1 cellular context compared by ENCODE assay signal in genomic region chr15:66497502-66498455, GRCh38.
TF ChIP-seq lines count a peak whose summit lies in the region.

Gene SNAPC5, minus strand, starts transcription at chr15:66497762. Its CDS starts 31 bp downstream, at chr15:66497731.

TF ChIP-seq in K562, 482 proteins besides CTCF, POLR2A, EP300 and RAD21 (continued from another document and continues in another):
- peak; percentile 66; the same call in 1 of the 2 replicates for TF ChIP-seq ZNF592 (IDR thresholded peaks at IDR 0.05)
- TF ChIP-seq ZNF408 (CRISPR knock-in tag; IDR thresholded peaks at IDR 0.05; ENCODE audit: low read depth), result no peak
- peak; percentile 61; the same call in 1 of the 2 replicates for TF ChIP-seq KLF16 (IDR thresholded peaks at IDR 0.05)
- TF ChIP-seq PHF20 (IDR thresholded peaks at IDR 0.05; ENCODE audit: partially characterized antibody), result peak; percentile 95
- TF ChIP-seq HSF4 (CRISPR knock-in tag; IDR thresholded peaks at IDR 0.05; ENCODE audit: borderline replicate concordance), result no peak
- no peak for TF ChIP-seq THAP12 (CRISPR knock-in tag; IDR thresholded peaks at IDR 0.05)
- TF ChIP-seq STAT6 (CRISPR knock-in tag; IDR thresholded peaks at IDR 0.05), result no peak; the same call in 1 of the 2 replicates
- TF ChIP-seq FOSL1 (tag; conservative IDR thresholded peaks at IDR 0.05), result peak; percentile 50; the same call in 1 of the 2 replicates
- no peak for TF ChIP-seq ZNF121 (CRISPR knock-in tag; conservative IDR thresholded peaks at IDR 0.05)
- TF ChIP-seq ZNF551 (CRISPR knock-in tag; IDR thresholded peaks at IDR 0.05), result peak; percentile 48; the same call in 1 of the 2 replicates
- no peak for TF ChIP-seq ZNF76 (CRISPR knock-in tag; IDR thresholded peaks at IDR 0.05; ENCODE audit: borderline replicate concordance)
- TF ChIP-seq CTBP1 (IDR thresholded peaks at IDR 0.05; ENCODE audit: borderline replicate concordance), result peak; percentile 82
- no peak; a peak in 2 of 4 replicates for TF ChIP-seq SRF (CRISPR knock-in tag; IDR thresholded peaks at IDR 0.05)
- TF ChIP-seq EWSR1 (IDR thresholded peaks at IDR 0.05; ENCODE audit: borderline replicate concordance, low read depth, partially characterized antibody), result peak; percentile 95
- no peak for TF ChIP-seq ZNF12 (CRISPR knock-in tag; IDR thresholded peaks at IDR 0.05)
- TF ChIP-seq XRCC4 (IDR thresholded peaks at IDR 0.05; ENCODE audit: extremely low read depth, insufficient read depth, insufficient read length), result no peak
- TF ChIP-seq MBD1 (CRISPR knock-in tag; IDR thresholded peaks at IDR 0.05), result no peak
- TF ChIP-seq ATF3 (IDR thresholded peaks at IDR 0.05), result peak; percentile 91
- TF ChIP-seq ATF3 (CRISPR knock-in tag; conservative IDR thresholded peaks at IDR 0.05), result peak; percentile 66; the same call in 1 of the 2 replicates
- TF ChIP-seq ZZZ3 (IDR thresholded peaks at IDR 0.05), result 0 out of 2 replicates have a peak, but pooled peaks have one; percentile 39
- TF ChIP-seq ARID3A (IDR thresholded peaks at IDR 0.05; ENCODE audit: borderline replicate concordance, low read depth, low read length), result no peak
- no peak; the same call in 1 of the 2 replicates for TF ChIP-seq GTF2E2 (tag; IDR thresholded peaks at IDR 0.05)
- no peak for TF ChIP-seq CHCHD3 (CRISPR knock-in tag; IDR thresholded peaks at IDR 0.05)
- TF ChIP-seq RBBP5 (IDR thresholded peaks at IDR 0.05; ENCODE audit: borderline replicate concordance, insufficient read depth, low read length, poor library complexity, severe bottlenecking), result peak; percentile 65
- TF ChIP-seq ZNF277 (CRISPR knock-in tag; IDR thresholded peaks at IDR 0.05; ENCODE audit: borderline replicate concordance), result no peak
- no peak for TF ChIP-seq TAL1 (IDR thresholded peaks at IDR 0.05)
- no peak for TF ChIP-seq SAFB (IDR thresholded peaks at IDR 0.05; ENCODE audit: borderline replicate concordance, low read depth, low read length)
- no peak for TF ChIP-seq ZNF3 (CRISPR knock-in tag; IDR thresholded peaks at IDR 0.05)
- TF ChIP-seq MIER1 (IDR thresholded peaks at IDR 0.05; ENCODE audit: low read depth), result peak; percentile 1; the same call in 1 of the 2 replicates
- peak; percentile 96 for TF ChIP-seq RBFOX2 (IDR thresholded peaks at IDR 0.05; ENCODE audit: low read depth, low read length)
- TF ChIP-seq RBM34 (IDR thresholded peaks at IDR 0.05; ENCODE audit: borderline replicate concordance, insufficient read depth, low read length), result no peak
- no peak for TF ChIP-seq FOXJ3 (CRISPR knock-in tag; IDR thresholded peaks at IDR 0.05)
- no peak for TF ChIP-seq ZNF407 (IDR thresholded peaks at IDR 0.05; ENCODE audit: low read depth)
- TF ChIP-seq ZNF75A (CRISPR knock-in tag; IDR thresholded peaks at IDR 0.05), result no peak; the same call in 1 of the 2 replicates
- 0 out of 2 replicates have a peak, but pooled peaks have one; percentile 34 for TF ChIP-seq HDAC6 (IDR thresholded peaks at IDR 0.05; ENCODE audit: low read depth, low read length)
